In genomic region chr15:69098688-69099087, GRCh38 we compare ENCODE assay signal across 17 cellular contexts.
DNase-seq lines count a peak whose midpoint lies in the region; ATAC-seq and TF ChIP-seq lines count a peak whose summit lies in the region.
"Had no signal": no experiment of that assay in that cellular context is flagged by ENCODE, and none has a peak within 500 bp of the region (broad histone marks: within the 10 kb centered on the region; RNA-seq: fewer than 3 reads in every experiment).

No MANE protein-coding gene starts in this region.

- peak overlapping the region in 2 of 5 experiments; percentile 2 to 11 for H3K4me3 Mint-ChIP-seq in brain
- no peak overlapping the region for H3K4me3 Mint-ChIP-seq in CD4-positive, alpha-beta T cell
- H3K4me3 Mint-ChIP-seq: CD4-positive, CD25-positive, alpha-beta regulatory T cell; GM23338; H9; IgD-negative memory B cell had no signal

- no peaks in the 10 kb centered on the region for H3K9me3 ChIP-seq in CD4-positive, alpha-beta T cell (ENCODE audit: control insufficient read depth, low read length)
- H3K9me3 ChIP-seq: BLaER1 treated with 17β-estradiol and CSF1 and Interleukin-3, amounts not matched to agents 10 nM and 100 nM had no signal

- no peaks in the 10 kb centered on the region for H3K27me3 ChIP-seq in CD4-positive, alpha-beta T cell (ENCODE audit: control insufficient read depth, insufficient read depth, low read length)
- H3K27me3 ChIP-seq: BLaER1 treated with 17β-estradiol and CSF1 and Interleukin-3, amounts not matched to agents 10 nM and 100 nM had no signal

- no peak for TF ChIP-seq CTCF in brain (conservative IDR thresholded peaks at IDR 0.05)
- TF ChIP-seq CTCF in CD4-positive, alpha-beta T cell (IDR thresholded peaks at IDR 0.05): no peak
- no peak for TF ChIP-seq CTCF in omental fat pad (IDR thresholded peaks at IDR 0.05)

- no peak overlapping the region for H3K27ac ChIP-seq in CD4-positive, alpha-beta T cell (ENCODE audit: low read depth, low read length)
- H3K27ac ChIP-seq: BLaER1 treated with 17β-estradiol and CSF1 and Interleukin-3, amounts not matched to agents 10 nM and 100 nM had no signal

- H3K27ac Mint-ChIP-seq in brain: peak overlapping the region; percentile 58 to 90 (median 64)
- H3K27ac Mint-ChIP-seq in CD4-positive, alpha-beta T cell: no peak overlapping the region
- H3K27ac Mint-ChIP-seq: CD4-positive, CD25-positive, alpha-beta regulatory T cell; GM23338; H9 had no signal

- peaks cover 93% of the 10 kb centered on the region for H3K4me1 Mint-ChIP-seq in brain
- peaks cover under 1% of the 10 kb centered on the region for H3K4me1 Mint-ChIP-seq in CD4-positive, alpha-beta T cell (ENCODE audit: low read depth)
- H3K4me1 Mint-ChIP-seq: IgD-negative memory B cell had no signal

- H3K27me3 Mint-ChIP-seq in brain: peaks cover 19% of the 10 kb centered on the region
- no peaks in the 10 kb centered on the region for H3K27me3 Mint-ChIP-seq in CD4-positive, alpha-beta T cell
- H3K27me3 Mint-ChIP-seq: CD4-positive, CD25-positive, alpha-beta regulatory T cell had no signal

- CTCF ChIA-PET in CD4-positive, alpha-beta T cell (lab: Charles Lee): no interaction called here

- H3K36me3 Mint-ChIP-seq in brain: no peaks in the 10 kb centered on the region
- H3K36me3 Mint-ChIP-seq in CD4-positive, alpha-beta T cell (ENCODE audit: low read depth): no peaks in the 10 kb centered on the region
- H3K36me3 Mint-ChIP-seq: CD4-positive, CD25-positive, alpha-beta regulatory T cell; IgD-negative memory B cell had no signal

- DNase-seq in NCI-H1417 (lab: John Stamatoyannopoulos, UW) (peak in 2 of 3 experiments; percentile 40 to 78), NCI-H1417 treated with DMSO at 0.1 percent for 48 hours (lab: John Stamatoyannopoulos, UW) (no peak), COR-L47 (lab: John Stamatoyannopoulos, UW) (peak; percentile 34), NCI-H69 (lab: John Stamatoyannopoulos, UW) (peak; percentile 89), omental fat pad (ENCODE audit: low spot score) (no peak), GM19238 (ENCODE audit: insufficient read length, low spot score) (no peak)
- DNase-seq in CD4-positive, alpha-beta T cell: no peak
- DNase-seq: 8988T; AML-193; CD4-positive, CD25-positive, alpha-beta regulatory T cell; DMS53; GF-D8; H9 had no signal

- intact Hi-C loops in CD4-positive, alpha-beta T cell (cut with DNase I, micrococcal nuclease): no loop called here

- ATAC-seq in CD4-positive, alpha-beta T cell (ENCODE audit: poor library complexity): no peak
- no peak for ATAC-seq in omental fat pad (ENCODE audit: low FRiP score)
- ATAC-seq: GM23338 had no signal

- H3K9me3 Mint-ChIP-seq in brain: peaks cover 2 to 7% (median 5%) of the 10 kb centered on the region in 5 experiments
- H3K9me3 Mint-ChIP-seq in CD4-positive, alpha-beta T cell: no peaks in the 10 kb centered on the region
- H3K9me3 Mint-ChIP-seq: GM23338 had no signal

- POLR2A ChIA-PET in CD4-positive, alpha-beta T cell (lab: Charles Lee): no interaction called here

Comparison
In these comparisons a context has a peak if more than half of its experiments do, and no peak if none do; other contexts are left out.
1. DNase-seq: peak in NCI-H1417 (2 of 3), COR-L47 (single experiment) and NCI-H69 (single experiment); none in NCI-H1417 treated with DMSO at 0.1 percent for 48 hours (single experiment), CD4-positive, alpha-beta T cell (0 of 10), omental fat pad (single experiment) and GM19238 (single experiment).